ENCODE assay signal across 8 cellular contexts in the genomic region with DNA sequence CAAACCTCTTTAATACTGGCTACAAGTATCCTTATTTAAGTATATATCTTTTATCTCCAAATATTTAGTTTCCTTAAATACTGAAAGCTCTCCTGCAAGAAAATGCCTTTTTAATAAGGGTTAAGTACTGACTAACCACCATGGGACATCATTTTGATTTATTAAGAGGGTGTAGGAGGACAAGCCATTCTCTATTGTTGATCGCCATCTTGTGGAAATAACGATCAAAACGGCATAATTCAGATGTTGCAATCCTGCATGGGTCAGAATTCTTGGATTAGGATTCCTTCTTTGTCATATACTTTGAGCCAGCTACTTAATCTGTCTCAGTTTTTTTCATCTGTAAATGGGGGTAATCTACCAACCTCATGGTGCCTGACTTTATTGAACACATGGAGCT. TPM values are rescaled to one million over a fixed set of nuclear protein-coding genes. Genes with fewer than 3 reads are reported as not detected.
A peak's percentile ranks its signal among the peaks of the same experiment; 100 is the strongest.
DNase-seq lines count a peak whose midpoint lies in the region; ATAC-seq and TF ChIP-seq lines count a peak whose summit lies in the region.

No MANE protein-coding gene starts in this region.

- H3K27ac Mint-ChIP-seq in MCF 10A (ENCODE audit: low read depth, unreplicated experiment) = no peak overlapping the region

- no peaks in the 10 kb centered on the region for H3K36me3 ChIP-seq in left lung

- no peaks in the 10 kb centered on the region for H3K36me3 Mint-ChIP-seq in MCF 10A (ENCODE audit: insufficient read depth, unreplicated experiment)

- H3K4me1 ChIP-seq in left lung = no peaks in the 10 kb centered on the region

- ATAC-seq in left lung (peak; percentile 77), HG03108 (IDR thresholded peaks at IDR 0.05; ENCODE audit: unreplicated experiment) (no peak), HG03175 (IDR thresholded peaks at IDR 0.05; ENCODE audit: unreplicated experiment) (no peak)

- peak; percentile 91 for TF ChIP-seq CTCF in MCF 10A (IDR thresholded peaks at IDR 0.05; ENCODE audit: unreplicated experiment)
- TF ChIP-seq CTCF in left lung (IDR thresholded peaks at IDR 0.05) = peak; percentile 23 to 28

- H3K9me3 ChIP-seq in left lung = no peaks in the 10 kb centered on the region

- H3K27me3 Mint-ChIP-seq in MCF 10A (ENCODE audit: insufficient read depth, unreplicated experiment) = no peaks in the 10 kb centered on the region

- H3K27ac ChIP-seq in left lung = no peak overlapping the region

- CTCF ChIA-PET in MCF 10A (lab: Yijun Ruan, JAX) = interaction anchor here (0.6 to 10.8 kb wide), 45 partner anchors 11 to 440 kb away, joined by 3 to 415 read pairs (median 5); a partner anchor contains a TSS

- DNase-seq in GM03348 (ENCODE audit: low spot score) (peak; percentile 40), NCI-H2029 (lab: John Stamatoyannopoulos, UW) (peak; percentile 34), MCF 10A (ENCODE audit: unreplicated experiment) (peak; percentile 86), left lung (no peak)
- DNase-seq in activated effector memory CD4-positive, alpha-beta T cell treated with anti-CD3 and anti-CD28 coated beads, Interleukin-2, amount 50 U/mL, for 16 hours = no peak
- DNase-seq in activated CD4-positive, alpha-beta T cell treated with anti-CD3 and anti-CD28 coated beads, Interleukin-2, amount 50 U/mL, for 1 hour = no peak

- BruUV-seq in MCF 10A (replicated peaks; lab: Mats Ljungman, UMichigan) = no TSS peak

- no peaks in the 10 kb centered on the region for H3K9me3 Mint-ChIP-seq in MCF 10A (ENCODE audit: unreplicated experiment)

- H3K4me3 ChIP-seq in left lung = no peak overlapping the region

- H3K27me3 ChIP-seq in left lung = no peaks in the 10 kb centered on the region

- POLR2A ChIA-PET in MCF 10A (lab: Yijun Ruan, JAX) = interaction anchor here (0.7 to 2.5 kb wide), 5 partner anchors 9 to 77 kb away, joined by 3 to 10 read pairs (median 8); no protein-coding TSS in a partner anchor

- intact Hi-C loops in MCF 10A (cut with micrococcal nuclease) = loop anchor here (1.0 to 5.0 kb wide), 4 partner anchors 48 to 307 kb away; no protein-coding TSS in a partner anchor
- intact Hi-C loops in left lung (cut with DNase I) = loop anchor here in 1 of 2 donors (10.0 kb wide), 1 partner anchor 50 kb away; no protein-coding TSS in a partner anchor

- H3K4me3 Mint-ChIP-seq in MCF 10A (ENCODE audit: unreplicated experiment) = no peak overlapping the region

- peaks cover 9% of the 10 kb centered on the region for H3K4me1 Mint-ChIP-seq in MCF 10A (ENCODE audit: insufficient read depth, unreplicated experiment)

RNA-seq across cellular contexts. Expression of a gene that starts 28.7 kb away (rescaled TPM):
- total RNA-seq in MCF 10A (2022) = 2.1 and 5.7 TPM in 2 replicates
- not detected for total RNA-seq in left lung

RNA-seq across cellular contexts. Expression of a gene that starts 56.5 kb away (rescaled TPM):
- total RNA-seq in MCF 10A (2022) (not detected in 2 replicates), left lung (100 to 1,000 TPM in 1 of 2 donors, 10 to 100 TPM in 1; 76.6 to 108 TPM)

Comparison
In these comparisons a context has a peak if more than half of its experiments do, and no peak if none do; other contexts are left out.
1. DNase-seq: peak in GM03348 (single experiment), NCI-H2029 (single experiment) and MCF 10A (single experiment); none in left lung (0 of 2), activated effector memory CD4-positive, alpha-beta T cell treated with anti-CD3 and anti-CD28 coated beads, Interleukin-2, amount 50 U/mL, for 16 hours (single experiment) and activated CD4-positive, alpha-beta T cell treated with anti-CD3 and anti-CD28 coated beads, Interleukin-2, amount 50 U/mL, for 1 hour (single experiment).
2. RNA of a gene that starts 56.5 kb away (total RNA-seq): 76.6 to 108 TPM in left lung; not detected in MCF 10A; every median in the first group is over 10 times any median in the second.